Comparison of ENCODE assay signal across 8 cellular contexts in the genomic region with DNA sequence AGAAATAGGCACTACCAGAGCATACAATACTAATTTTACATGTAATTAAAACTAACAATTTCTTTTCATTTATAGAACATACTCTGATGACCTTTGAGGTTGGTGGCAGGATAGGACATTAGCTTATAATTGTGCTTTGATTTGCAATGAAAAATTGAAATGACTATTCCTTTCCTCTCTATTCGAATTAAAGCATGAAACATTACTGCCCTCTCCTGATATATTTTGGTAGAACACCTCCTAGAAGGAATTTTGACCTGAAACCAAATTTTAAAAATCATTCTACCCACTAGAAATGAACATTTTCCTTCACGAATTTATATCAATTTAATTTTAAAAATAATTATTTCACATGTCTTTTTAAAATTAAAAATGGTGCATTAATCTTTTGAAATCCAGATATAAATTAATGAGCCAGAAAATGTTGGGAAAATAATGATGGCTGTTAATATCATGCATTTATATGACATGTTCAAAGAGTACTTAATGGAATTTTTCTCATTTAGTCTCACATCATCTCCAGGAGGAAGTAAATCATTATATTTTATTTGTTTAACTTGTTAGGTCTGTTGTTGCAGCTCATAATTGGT.
DNase-seq lines count a peak whose midpoint lies in the region; TF ChIP-seq lines count a peak whose summit lies in the region.

No MANE protein-coding gene starts in this region.

- TF ChIP-seq CTCF in cardiac fibroblast (IDR thresholded peaks at IDR 0.05; ENCODE audit: low read depth, low read length) (peak; percentile 24), nephron (IDR thresholded peaks at IDR 0.05; ENCODE audit: unreplicated experiment in 3 of 3) (peak; percentile 73 to 87 (median 74))

- DNase-seq in EH (ENCODE audit: low read depth) = peak; percentile 12
- DNase-seq in NAMALWA (ENCODE audit: low spot score) = peak; percentile 49
- peak; percentile 10 to 26 for DNase-seq in cardiac fibroblast (ENCODE audit: low read depth in 2 of 2)
- no peak for DNase-seq in activated CD4-positive, alpha-beta T cell treated with anti-CD3 and anti-CD28 coated beads, Interleukin-2, amount 50 U/mL, for 1 hour
- no peak for DNase-seq in NCI-H1048 (lab: John Stamatoyannopoulos, UW)
- no peak for DNase-seq in ecto neural progenitor cell (ENCODE audit: low spot score)
- no peak for DNase-seq in NOMO-1 treated with DMSO at 0.1 percent for 48 hours (lab: John Stamatoyannopoulos, UW; ENCODE audit: unreplicated experiment)

- H3K4me1 Mint-ChIP-seq in nephron = peaks cover 5% of the 10 kb centered on the region

- peaks cover 13% of the 10 kb centered on the region for H3K27me3 Mint-ChIP-seq in nephron (ENCODE audit: low read depth)

- no peak overlapping the region for H3K27ac Mint-ChIP-seq in nephron

- H3K4me3 ChIP-seq in cardiac fibroblast (replicated peaks in 1 of 2; ENCODE audit: low read depth in 2 of 2, low read length in 2 of 2) = no peak overlapping the region

- no peaks in the 10 kb centered on the region for H3K36me3 Mint-ChIP-seq in nephron (ENCODE audit: low read depth)

- peaks cover 11% of the 10 kb centered on the region for H3K9me3 Mint-ChIP-seq in nephron

- no peak overlapping the region for H3K4me3 Mint-ChIP-seq in nephron

Comparison
In these comparisons a context has a peak if more than half of its experiments do, and no peak if none do; other contexts are left out.
1. DNase-seq: peak in EH (single experiment), NAMALWA (single experiment) and cardiac fibroblast (2 of 2); none in activated CD4-positive, alpha-beta T cell treated with anti-CD3 and anti-CD28 coated beads, Interleukin-2, amount 50 U/mL, for 1 hour (single experiment), NCI-H1048 (single experiment), ecto neural progenitor cell (single experiment) and NOMO-1 treated with DMSO at 0.1 percent for 48 hours (single experiment).